In genomic region chr9:125747765-125748510, GRCh38 we compare ENCODE assay signal across 8 cellular contexts. TPM values are rescaled to one million over a fixed set of nuclear protein-coding genes. Genes with fewer than 3 reads are reported as not detected.
DNase-seq lines count a peak whose midpoint lies in the region; ATAC-seq lines count a peak whose summit lies in the region.

No MANE protein-coding gene starts in this region.

- H3K27me3 ChIP-seq in BLaER1 = peaks cover 37% of the 10 kb centered on the region
- H3K27me3 ChIP-seq in endocrine pancreas (ENCODE audit: control insufficient read depth, insufficient read depth, low read length) = no peaks in the 10 kb centered on the region
- peaks cover 3% of the 10 kb centered on the region for H3K27me3 ChIP-seq in mononuclear cell (ENCODE audit: insufficient read depth, low read length)

- no peaks in the 10 kb centered on the region for H3K9me3 ChIP-seq in BLaER1
- no peaks in the 10 kb centered on the region for H3K9me3 ChIP-seq in endocrine pancreas (ENCODE audit: control insufficient read depth, low read length)
- H3K9me3 ChIP-seq in mononuclear cell (ENCODE audit: low read depth, low read length) = no peaks in the 10 kb centered on the region

- H3K4me1 ChIP-seq in BLaER1 (peaks cover 22% of the 10 kb centered on the region), endocrine pancreas (ENCODE audit: control insufficient read depth, insufficient read depth, low read length) (peaks cover 11% of the 10 kb centered on the region), mononuclear cell (ENCODE audit: insufficient read depth, low read length) (peaks cover 22% of the 10 kb centered on the region)

- H3K9ac ChIP-seq in BLaER1 (peak overlapping the region; percentile 79), endocrine pancreas (ENCODE audit: control insufficient read depth, insufficient read depth, low read length) (peak overlapping the region; percentile 58)

- peak; percentile 0 for ATAC-seq in HG03571 (IDR thresholded peaks at IDR 0.05; ENCODE audit: unreplicated experiment)
- no peak for ATAC-seq in HG03097 (IDR thresholded peaks at IDR 0.05; ENCODE audit: low FRiP score, unreplicated experiment)

- peak overlapping the region; percentile 80 for H3K27ac ChIP-seq in BLaER1

- H4K20me1 ChIP-seq in BLaER1 = peaks cover 35% of the 10 kb centered on the region

- 0 out of 2 replicates have a peak, but pooled peaks cover 8% of the 10 kb centered on the region for H3K36me3 ChIP-seq in BLaER1
- no peaks in the 10 kb centered on the region for H3K36me3 ChIP-seq in endocrine pancreas (ENCODE audit: control insufficient read depth, insufficient read depth, low read length)

- peak; percentile 14 for DNase-seq in activated CD4-positive, alpha-beta T cell treated with anti-CD3 and anti-CD28 coated beads, Interleukin-2, amount 50 U/mL, for 1 hour
- DNase-seq in superior temporal gyrus (ENCODE audit: extremely low spot score) = peak; percentile 21
- DNase-seq in SKM-1 treated with dmso at 0.1 percent for 144 hours (lab: John Stamatoyannopoulos, UW; ENCODE audit: unreplicated experiment) = no peak

- peak overlapping the region; percentile 79 for H3K4me3 ChIP-seq in BLaER1
- peak overlapping the region; percentile 85 for H3K4me3 ChIP-seq in endocrine pancreas (ENCODE audit: control insufficient read depth, insufficient read depth, low read length)
- H3K4me3 ChIP-seq in mononuclear cell (ENCODE audit: low read length) = peak overlapping the region; percentile 61

- peak overlapping the region; percentile 96 for H3K4me2 ChIP-seq in BLaER1

RNA-seq across cellular contexts. Expression of gene PBX3, which starts 0.8 kb away (rescaled TPM):
- total RNA-seq in mononuclear cell = 38.1 TPM

RNA-seq across cellular contexts. Expression of gene MAPKAP1, which starts 40.9 kb away (rescaled TPM):
- total RNA-seq in mononuclear cell = 41.0 TPM
